Comparison of ENCODE assay signal across 8 cellular contexts in the genomic region with DNA sequence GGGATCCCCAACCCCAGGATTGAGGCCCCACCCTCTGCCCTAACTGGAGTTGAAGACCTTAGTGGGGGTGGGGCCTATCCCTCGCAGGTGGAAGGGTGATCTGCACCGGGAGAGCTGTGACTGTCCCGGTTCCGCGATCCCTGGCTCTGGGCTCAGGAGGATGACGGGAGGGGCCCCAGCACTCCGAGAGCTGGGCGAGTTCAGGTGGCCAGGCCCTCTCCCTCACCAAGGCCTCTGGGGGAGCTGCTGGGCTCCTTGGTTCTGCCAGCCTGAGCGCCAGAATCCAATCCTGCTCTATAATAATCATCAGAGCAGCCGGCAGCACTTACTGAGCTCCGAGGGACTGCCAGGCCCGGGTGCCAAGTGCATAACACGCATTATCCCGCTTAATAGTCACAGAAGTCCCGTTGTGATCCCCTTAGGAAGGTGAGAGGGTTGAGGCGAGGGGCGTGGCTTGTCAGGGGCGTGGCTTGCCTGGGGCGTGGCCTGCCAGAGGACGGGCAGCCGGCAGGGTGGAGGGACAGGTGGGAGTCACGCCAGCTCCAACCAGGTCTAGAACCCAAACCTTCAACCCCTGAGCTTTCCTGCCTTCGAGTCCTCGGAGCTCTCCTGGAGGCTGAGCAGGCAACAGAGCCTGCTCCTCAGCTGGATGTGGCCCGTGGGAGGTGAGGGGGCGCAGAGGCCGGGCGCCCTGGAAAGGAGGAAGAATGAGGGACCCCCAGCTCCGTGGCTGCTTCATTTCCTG. TPM values are rescaled to one million over a fixed set of nuclear protein-coding genes. Genes with fewer than 3 reads are reported as not detected.
DNase-seq lines count a peak whose midpoint lies in the region; ATAC-seq and TF ChIP-seq lines count a peak whose summit lies in the region.

No MANE protein-coding gene starts in this region.

- H3K4me3 Mint-ChIP-seq in activated naive CD4-positive, alpha-beta T cell treated with anti-CD3 and anti-CD28 coated beads, Interleukin-2, amount 50 U/mL, for 24 hours: peak overlapping the region; percentile 83

- H3K36me3 ChIP-seq in H7 (replicated peaks; ENCODE audit: control insufficient read depth, insufficient read depth, low read length) (no peaks in the 10 kb centered on the region), left ventricle myocardium inferior (no peaks in the 10 kb centered on the region), skeletal muscle satellite cell (ENCODE audit: insufficient read depth, low read length) (no peaks in the 10 kb centered on the region)

- peaks cover 8% of the 10 kb centered on the region for H3K27me3 Mint-ChIP-seq in activated naive CD4-positive, alpha-beta T cell treated with anti-CD3 and anti-CD28 coated beads, Interleukin-2, amount 50 U/mL, for 24 hours

- H3K27ac Mint-ChIP-seq in activated naive CD4-positive, alpha-beta T cell treated with anti-CD3 and anti-CD28 coated beads, Interleukin-2, amount 50 U/mL, for 24 hours: no peak overlapping the region

- no peak overlapping the region for H3K9ac ChIP-seq in skeletal muscle satellite cell (ENCODE audit: low read depth, low read length)

- DNase-seq in H7: peak; percentile 97
- DNase-seq in SHP77 (lab: John Stamatoyannopoulos, UW): peak; percentile 47 to 64
- peak; percentile 72 for DNase-seq in left ventricle myocardium inferior

- TF ChIP-seq CTCF in left ventricle myocardium inferior (IDR thresholded peaks at IDR 0.05; ENCODE audit: borderline replicate concordance): peak; percentile 52

- H3K4me2 ChIP-seq in skeletal muscle satellite cell (ENCODE audit: low read length): peak overlapping the region; percentile 72

- intact Hi-C loops in left ventricle myocardium inferior (cut with micrococcal nuclease): no loop called here

- H3K9me3 Mint-ChIP-seq in activated naive CD4-positive, alpha-beta T cell treated with anti-CD3 and anti-CD28 coated beads, Interleukin-2, amount 50 U/mL, for 24 hours: no peaks in the 10 kb centered on the region

- H3K4me1 Mint-ChIP-seq in activated naive CD4-positive, alpha-beta T cell treated with anti-CD3 and anti-CD28 coated beads, Interleukin-2, amount 50 U/mL, for 24 hours: peaks cover 18% of the 10 kb centered on the region

- H3K4me1 ChIP-seq in left ventricle myocardium inferior (peaks cover 30% of the 10 kb centered on the region), skeletal muscle satellite cell (ENCODE audit: control insufficient read depth, insufficient read depth, low read length) (peaks cover 21% of the 10 kb centered on the region)

- no peaks in the 10 kb centered on the region for H3K9me3 ChIP-seq in left ventricle myocardium inferior (replicated peaks)
- H3K9me3 ChIP-seq in skeletal muscle satellite cell (replicated peaks; ENCODE audit: low read length): no peaks in the 10 kb centered on the region

- ATAC-seq in GM18870 (IDR thresholded peaks at IDR 0.05; ENCODE audit: unreplicated experiment) (no peak), HG03439 (IDR thresholded peaks at IDR 0.05; ENCODE audit: unreplicated experiment) (no peak), HG02642 (IDR thresholded peaks at IDR 0.05; ENCODE audit: poor library complexity, unreplicated experiment) (no peak)

- peaks cover 32% of the 10 kb centered on the region for H3K27me3 ChIP-seq in H7 (ENCODE audit: control insufficient read depth, insufficient read depth, low read length)
- peaks cover 3% of the 10 kb centered on the region for H3K27me3 ChIP-seq in left ventricle myocardium inferior (ENCODE audit: low read depth)
- H3K27me3 ChIP-seq in skeletal muscle satellite cell (ENCODE audit: control insufficient read depth, insufficient read depth, low read length): peaks cover 34% of the 10 kb centered on the region

- H3K4me3 ChIP-seq in H7 (ENCODE audit: insufficient read depth, low read depth, low read length): peak overlapping the region; percentile 57
- peak overlapping the region; percentile 71 for H3K4me3 ChIP-seq in left ventricle myocardium inferior
- peak overlapping the region; percentile 67 for H3K4me3 ChIP-seq in skeletal muscle satellite cell (ENCODE audit: low read length)

- H3K36me3 Mint-ChIP-seq in activated naive CD4-positive, alpha-beta T cell treated with anti-CD3 and anti-CD28 coated beads, Interleukin-2, amount 50 U/mL, for 24 hours: no peaks in the 10 kb centered on the region

- peak overlapping the region; percentile 87 for H3K27ac ChIP-seq in left ventricle myocardium inferior (replicated peaks)

RNA-seq across cellular contexts. Expression of gene SYT7, which starts 7.2 kb away (rescaled TPM):
- total RNA-seq in H7 (2014; rRNA removed; shearing (Covaris generic)): 3.6 and 4.8 TPM in 2 replicates
- 18.9 TPM for total RNA-seq in left ventricle myocardium inferior
- total RNA-seq in skeletal muscle satellite cell (2012; rRNA removed): 2.0 and 5.1 TPM in 2 replicates
